In the genomic region with DNA sequence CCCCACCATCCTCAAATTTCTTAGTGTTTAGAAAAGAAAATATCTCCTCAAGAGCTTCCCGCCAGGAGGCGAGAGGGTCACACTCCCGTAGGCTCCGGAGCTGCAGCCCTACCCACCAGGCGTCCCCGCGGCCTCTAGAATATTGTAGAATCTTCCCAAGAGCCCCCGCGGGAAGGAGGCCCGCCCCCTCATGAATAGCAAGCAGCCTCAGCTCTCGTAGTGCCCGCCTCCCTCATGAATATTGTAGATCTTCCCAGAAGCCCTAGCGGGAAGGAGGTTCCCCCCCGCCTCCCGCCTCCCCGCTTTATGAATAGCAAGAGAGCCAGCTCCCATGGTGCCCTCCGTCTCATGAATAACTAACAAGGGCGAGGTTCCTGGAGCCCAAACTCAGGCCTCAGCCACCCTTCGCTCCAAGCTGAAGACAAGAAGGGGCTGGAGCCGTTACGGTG, we compare ENCODE assay signal across 8 cellular contexts. TPM values are rescaled to one million over a fixed set of nuclear protein-coding genes. Genes with fewer than 3 reads are reported as not detected.
DNase-seq lines count a peak whose midpoint lies in the region; ATAC-seq and TF ChIP-seq lines count a peak whose summit lies in the region.

A gene with protein sequence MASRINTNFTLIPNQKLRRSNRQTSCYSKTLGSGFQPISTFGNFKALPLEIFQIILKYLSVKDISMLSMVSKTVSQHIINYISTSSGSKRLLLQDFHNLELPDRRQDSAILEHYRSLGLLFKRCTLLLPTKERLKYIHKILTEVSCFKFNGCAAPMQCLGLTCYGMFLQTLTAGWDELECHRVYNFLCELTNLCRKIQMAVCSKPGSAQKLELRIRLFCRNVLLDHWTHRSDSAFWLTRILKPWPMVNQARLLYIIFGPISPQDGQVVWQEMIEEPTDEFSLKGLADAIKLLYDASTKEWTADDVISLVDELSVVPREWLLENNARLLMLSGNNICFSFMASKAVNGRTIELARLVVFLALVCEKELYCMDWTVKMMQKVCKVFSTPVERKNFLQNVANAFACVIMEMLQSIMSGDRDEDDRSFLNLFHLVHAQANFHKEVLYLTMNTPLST (minus strand): TSS at position 114 of the 449 bp plus-strand sequence. CDS start 4,378 bp downstream, outside the sequence.

- H3K9me3 ChIP-seq in SJCRH30 (replicated peaks) = no peaks in the 10 kb centered on the region
- no peaks in the 10 kb centered on the region for H3K9me3 ChIP-seq in stomach

- DNase-seq in GM10248 (ENCODE audit: extremely low spot score) (peak; percentile 57), SJCRH30 (peak; percentile 61 to 65), glutamatergic neuron (peak; percentile 88), occipital lobe (lab: John Stamatoyannopoulos, UW) (peak; percentile 80), stomach (peak; percentile 89)
- DNase-seq in activated naive CD8-positive, alpha-beta T cell treated with anti-CD3 and anti-CD28 coated beads, Interleukin-2, amount 10 ng/mL, durations not matched to agents 7 days and 5 days = peak; percentile 77

- H3K27ac ChIP-seq in SJCRH30 (no peak within 1 kb of the TSS), stomach (peak within 1 kb of the TSS; percentile 9 to 78 (median 65))

- intact Hi-C loops in stomach (cut with DNase I; ENCODE audit: low total_unique reads) = no loop called here

- no peaks in the 10 kb centered on the region for H3K27me3 Mint-ChIP-seq in activated naive CD8-positive, alpha-beta T cell treated with anti-CD3 and anti-CD28 coated beads, Interleukin-2, amount 10 ng/mL, durations not matched to agents 7 days and 5 days
- H3K27me3 Mint-ChIP-seq in glutamatergic neuron (ENCODE audit: unreplicated experiment) = no peaks in the 10 kb centered on the region

- peaks cover 15% of the 10 kb centered on the region for H3K4me1 Mint-ChIP-seq in activated naive CD8-positive, alpha-beta T cell treated with anti-CD3 and anti-CD28 coated beads, Interleukin-2, amount 10 ng/mL, durations not matched to agents 7 days and 5 days
- no peaks in the 10 kb centered on the region for H3K4me1 Mint-ChIP-seq in glutamatergic neuron (ENCODE audit: low read depth, unreplicated experiment)

- no peaks in the 10 kb centered on the region for H3K36me3 Mint-ChIP-seq in activated naive CD8-positive, alpha-beta T cell treated with anti-CD3 and anti-CD28 coated beads, Interleukin-2, amount 10 ng/mL, durations not matched to agents 7 days and 5 days
- H3K36me3 Mint-ChIP-seq in glutamatergic neuron (ENCODE audit: unreplicated experiment) = no peaks in the 10 kb centered on the region

- no peaks in the 10 kb centered on the region for H3K9me3 Mint-ChIP-seq in activated naive CD8-positive, alpha-beta T cell treated with anti-CD3 and anti-CD28 coated beads, Interleukin-2, amount 10 ng/mL, durations not matched to agents 7 days and 5 days
- peaks cover 4% of the 10 kb centered on the region for H3K9me3 Mint-ChIP-seq in glutamatergic neuron (ENCODE audit: unreplicated experiment)

- H3K27me3 ChIP-seq in SJCRH30 (0 out of 2 replicates have a peak, but pooled peaks cover 7% of the 10 kb centered on the region), stomach (no peaks in the 10 kb centered on the region)

- H3K4me3 Mint-ChIP-seq in activated naive CD8-positive, alpha-beta T cell treated with anti-CD3 and anti-CD28 coated beads, Interleukin-2, amount 10 ng/mL, durations not matched to agents 7 days and 5 days = peak within 1 kb of the TSS; percentile 79
- H3K4me3 Mint-ChIP-seq in glutamatergic neuron (ENCODE audit: unreplicated experiment) = peak within 1 kb of the TSS; percentile 55

- peak within 1 kb of the TSS; percentile 72 for H3K27ac Mint-ChIP-seq in activated naive CD8-positive, alpha-beta T cell treated with anti-CD3 and anti-CD28 coated beads, Interleukin-2, amount 10 ng/mL, durations not matched to agents 7 days and 5 days
- peak within 1 kb of the TSS; percentile 72 for H3K27ac Mint-ChIP-seq in glutamatergic neuron (ENCODE audit: unreplicated experiment)

- no peaks in the 10 kb centered on the region for H3K36me3 ChIP-seq in SJCRH30
- no peaks in the 10 kb centered on the region for H3K36me3 ChIP-seq in stomach

- TF ChIP-seq CTCF in GM10248 (IDR thresholded peaks at IDR 0.05; ENCODE audit: control extremely low read depth, extremely low read depth, low read depth, missing control alignments) (no peak), glutamatergic neuron (IDR thresholded peaks at IDR 0.05; ENCODE audit: partially characterized antibody, unreplicated experiment) (no peak), stomach (IDR thresholded peaks at IDR 0.05) (no peak)

- no peak for TF ChIP-seq EP300 in stomach (IDR thresholded peaks at IDR 0.05)

- H3K4me1 ChIP-seq in SJCRH30 (no peaks in the 10 kb centered on the region), stomach (peaks cover 0 to 7% (median 2%) of the 10 kb centered on the region in 4 donors)

- ATAC-seq in activated naive CD8-positive, alpha-beta T cell treated with anti-CD3 and anti-CD28 coated beads, Interleukin-2, amount 10 ng/mL, durations not matched to agents 7 days and 5 days (ENCODE audit: low read depth) = peak; percentile 99
- ATAC-seq in HG03460 (IDR thresholded peaks at IDR 0.05; ENCODE audit: unreplicated experiment) (no peak), HG03520 (IDR thresholded peaks at IDR 0.05; ENCODE audit: unreplicated experiment) (no peak)

- CTCF ChIA-PET in GM10248 (lab: Yijun Ruan, JAX) = interaction anchor here (1.2 to 1.5 kb wide), 3 partner anchors 16 to 104 kb away, joined by 3 to 7 read pairs (median 3); a partner anchor contains a TSS

- TF ChIP-seq POLR2A in stomach (IDR thresholded peaks at IDR 0.05) = no peak

- H3K4me3 ChIP-seq in SJCRH30 (0 out of 2 replicates have a peak within 1 kb of the TSS, but pooled peaks have one; percentile 12), stomach (peak within 1 kb of the TSS; percentile 26 to 31 (median 28))

- WGBS in stomach, 5 donors = 5 to 45% (median 8%) methylated on average over 16 to 21 of the region's 21 CpGs

- POLR2A ChIA-PET in GM10248 (lab: Yijun Ruan, JAX) = no interaction called here
- POLR2A ChIA-PET in activated naive CD8-positive, alpha-beta T cell treated with anti-CD3 and anti-CD28 coated beads, Interleukin-2, amount 10 ng/mL, durations not matched to agents 7 days and 5 days (lab: Charles Lee) = interaction anchor here (0.6 to 2.1 kb wide), 6 partner anchors 11 to 173 kb away, joined by 3 to 14 read pairs (median 6); a partner anchor contains a TSS

RNA-seq across cellular contexts. Expression of the gene that starts here (rescaled TPM):
- not detected in 2 replicates for total RNA-seq in SJCRH30 (2014; rRNA removed; shearing (Covaris generic))
- under 1 TPM in 1 of 2 experiments, not detected in 1; 0.14 TPM for total RNA-seq in activated naive CD8-positive, alpha-beta T cell treated with anti-CD3 and anti-CD28 coated beads, Interleukin-2, amount 10 ng/mL, durations not matched to agents 7 days and 5 days
- total RNA-seq in glutamatergic neuron (ENCODE audit: unreplicated experiment) = not detected
- not detected for total RNA-seq in occipital lobe
- not detected for total RNA-seq in stomach
- polyA plus RNA-seq in stomach = not detected

Comparison
In these comparisons a context has a peak if more than half of its experiments do, and no peak if none do; other contexts are left out.
1. Peak in DNase-seq and H3K4me3 ChIP-seq in SJCRH30; RNA of the gene not detected or under 1 TPM.
2. Peak in DNase-seq and ATAC-seq in activated naive CD8-positive, alpha-beta T cell treated with anti-CD3 and anti-CD28 coated beads, Interleukin-2, amount 10 ng/mL, durations not matched to agents 7 days and 5 days; RNA of the gene not detected or under 1 TPM.
3. Peak in DNase-seq in glutamatergic neuron; RNA of the gene not detected or under 1 TPM.
4. Peak in DNase-seq in occipital lobe; RNA of the gene not detected or under 1 TPM.
5. Peak in DNase-seq, H3K4me3 ChIP-seq and H3K27ac ChIP-seq in stomach; RNA of the gene not detected or under 1 TPM.